Comparison of ENCODE assay signal across 1 cellular context in genomic region chr7:5083291-5083690, GRCh38.
TF ChIP-seq lines count a peak whose summit lies in the region.

No MANE protein-coding gene starts in this region.

TF ChIP-seq in K562, 482 proteins besides CTCF, POLR2A, EP300 and RAD21 (continued from another document and continues in another):
- TF ChIP-seq ADNP (tag; IDR thresholded peaks at IDR 0.05), result no peak
- TF ChIP-seq PCBP1 (IDR thresholded peaks at IDR 0.05; ENCODE audit: low read depth, low read length, poor library complexity, severe bottlenecking), result no peak
- no peak for TF ChIP-seq ATF1 (CRISPR knock-in tag; IDR thresholded peaks at IDR 0.05)
- peak; percentile 57; the same call in 1 of the 2 replicates for TF ChIP-seq ATF1 (tag; IDR thresholded peaks at IDR 0.05)
- no peak for TF ChIP-seq ZNF449 (CRISPR knock-in tag; IDR thresholded peaks at IDR 0.05)
- TF ChIP-seq E4F1 (CRISPR knock-in tag; IDR thresholded peaks at IDR 0.05; ENCODE audit: borderline replicate concordance), result no peak
- TF ChIP-seq MBD1 (CRISPR knock-in tag; IDR thresholded peaks at IDR 0.05), result no peak
- TF ChIP-seq ZNF324 (CRISPR knock-in tag; IDR thresholded peaks at IDR 0.05), result no peak
- TF ChIP-seq SAFB2 (IDR thresholded peaks at IDR 0.05; ENCODE audit: borderline replicate concordance, low read depth, low read length, severe bottlenecking), result no peak
- no peak for TF ChIP-seq CREBBP (IDR thresholded peaks at IDR 0.05; ENCODE audit: low read depth, low read length)
- TF ChIP-seq DNMT1 (IDR thresholded peaks at IDR 0.05), result no peak
- no peak for TF ChIP-seq NFIX (CRISPR knock-in tag; IDR thresholded peaks at IDR 0.05; ENCODE audit: low read depth)
- no peak for TF ChIP-seq SMAD3 (CRISPR knock-in tag; conservative IDR thresholded peaks at IDR 0.05)
- TF ChIP-seq ELK1 (CRISPR knock-in tag; IDR thresholded peaks at IDR 0.05), result no peak
- TF ChIP-seq TFAP4 (CRISPR knock-in tag; IDR thresholded peaks at IDR 0.05; ENCODE audit: borderline replicate concordance), result peak; percentile 71
- TF ChIP-seq SLC30A9 (CRISPR knock-in tag; IDR thresholded peaks at IDR 0.05), result no peak
- TF ChIP-seq BRCA1 (IDR thresholded peaks at IDR 0.05), result no peak
- TF ChIP-seq BRCA1 (CRISPR knock-in tag; IDR thresholded peaks at IDR 0.05), result no peak
- TF ChIP-seq CCNT2 (IDR thresholded peaks at IDR 0.05; ENCODE audit: borderline replicate concordance, extremely low read depth, insufficient read length, low read depth, low read length), result peak; percentile 50
- no peak for TF ChIP-seq U2AF1 (optimal IDR thresholded peaks at IDR 0.05; ENCODE audit: low read depth, low read length)
- no peak for TF ChIP-seq STAT5B (CRISPR knock-in tag; IDR thresholded peaks at IDR 0.05)
- TF ChIP-seq ZNF780A (CRISPR knock-in tag; IDR thresholded peaks at IDR 0.05), result no peak
- TF ChIP-seq HMGN3 (IDR thresholded peaks at IDR 0.05; ENCODE audit: borderline replicate concordance, extremely low read depth, insufficient read length, low read depth, low read length), result peak; percentile 32
- no peak for TF ChIP-seq SNRNP70 (optimal IDR thresholded peaks at IDR 0.05; ENCODE audit: low read depth, low read length)
- no peak for TF ChIP-seq POLR2B (IDR thresholded peaks at IDR 0.05; ENCODE audit: low read depth, partially characterized antibody)
- TF ChIP-seq ETV5 (CRISPR knock-in tag; IDR thresholded peaks at IDR 0.05; ENCODE audit: low read depth), result peak; percentile 98
- TF ChIP-seq CSDE1 (IDR thresholded peaks at IDR 0.05), result no peak
- no peak for TF ChIP-seq MCM5 (IDR thresholded peaks at IDR 0.05; ENCODE audit: low read depth)
- TF ChIP-seq SIN3B (IDR thresholded peaks at IDR 0.05; ENCODE audit: low read depth), result no peak
- TF ChIP-seq KHSRP (IDR thresholded peaks at IDR 0.05), result peak; percentile 30; the same call in 1 of the 2 replicates
- peak; percentile 66; the same call in 1 of the 2 replicates for TF ChIP-seq ZNF431 (CRISPR knock-in tag; IDR thresholded peaks at IDR 0.05)
- no peak for TF ChIP-seq ZNF695 (CRISPR knock-in tag; IDR thresholded peaks at IDR 0.05)
- no peak for TF ChIP-seq ZNF197 (CRISPR knock-in tag; IDR thresholded peaks at IDR 0.05; ENCODE audit: low read depth)
- no peak for TF ChIP-seq NR2C2 (CRISPR knock-in tag; IDR thresholded peaks at IDR 0.05)
- no peak for TF ChIP-seq NR2C2 (tag; IDR thresholded peaks at IDR 0.05)
- no peak for TF ChIP-seq ZFP30 (CRISPR knock-in tag; IDR thresholded peaks at IDR 0.05; ENCODE audit: borderline replicate concordance)
- TF ChIP-seq ILF3 (IDR thresholded peaks at IDR 0.05; ENCODE audit: borderline replicate concordance), result no peak
- no peak for TF ChIP-seq TCFL5 (CRISPR knock-in tag; conservative IDR thresholded peaks at IDR 0.05)
- TF ChIP-seq KDM2B (CRISPR knock-in tag; IDR thresholded peaks at IDR 0.05), result no peak
- TF ChIP-seq KDM1A (IDR thresholded peaks at IDR 0.05), result peak; percentile 68 to 85
- TF ChIP-seq RUNX1 (IDR thresholded peaks at IDR 0.05; ENCODE audit: low read depth), result 0 out of 2 replicates have a peak, but pooled peaks have one; percentile 66
- no peak for TF ChIP-seq SAFB (IDR thresholded peaks at IDR 0.05; ENCODE audit: borderline replicate concordance, low read depth, low read length)
- TF ChIP-seq RCOR1 (IDR thresholded peaks at IDR 0.05; ENCODE audit: borderline replicate concordance in 1 of 2, low read depth in 2 of 2, low read length in 2 of 2), result peak in 1 of 2 experiments; percentile 78; a peak in 2 of 4 replicates
- no peak for TF ChIP-seq RB1 (IDR thresholded peaks at IDR 0.05; ENCODE audit: low read depth)
- no peak for TF ChIP-seq CREB3L1 (IDR thresholded peaks at IDR 0.05; ENCODE audit: borderline replicate concordance, low read depth)
- TF ChIP-seq ZNF311 (CRISPR knock-in tag; IDR thresholded peaks at IDR 0.05), result peak; percentile 60; the same call in 1 of the 2 replicates
- TF ChIP-seq ZMIZ1 (IDR thresholded peaks at IDR 0.05; ENCODE audit: low read depth in 2 of 2, low read length in 2 of 2), result peak in 1 of 2 experiments; percentile 92; a peak in 2 of 4 replicates
- peak; percentile 60 for TF ChIP-seq CREM (IDR thresholded peaks at IDR 0.05; ENCODE audit: low read depth)
- no peak for TF ChIP-seq KDM5B (IDR thresholded peaks at IDR 0.05; ENCODE audit: insufficient replicate concordance, low read depth, low read length)
- TF ChIP-seq GTF3C2 (IDR thresholded peaks at IDR 0.05; ENCODE audit: borderline replicate concordance, extremely low read depth, insufficient read length), result no peak
- TF ChIP-seq ZNF263 (CRISPR knock-in tag; IDR thresholded peaks at IDR 0.05; ENCODE audit: borderline replicate concordance), result no peak; the same call in 1 of the 2 replicates
- TF ChIP-seq ZNF280A (IDR thresholded peaks at IDR 0.05; ENCODE audit: low read depth, partially characterized antibody), result no peak
- no peak for TF ChIP-seq SMAD1 (IDR thresholded peaks at IDR 0.05; ENCODE audit: low read depth, low read length, partially characterized antibody)
